In genomic region chrX:54043084-54043483, GRCh38 we compare ENCODE assay signal across 8 cellular contexts. TPM values are rescaled to one million over a fixed set of nuclear protein-coding genes. Genes with fewer than 3 reads are reported as not detected.
DNase-seq lines count a peak whose midpoint lies in the region; TF ChIP-seq lines count a peak whose summit lies in the region.

No MANE protein-coding gene starts in this region.

- no peak for DNase-seq in activated CD4-positive, alpha-beta T cell treated with anti-CD3 and anti-CD28 coated beads, Interleukin-2, amount 10 ng/mL, durations not matched to agents 7 days and 5 days
- DNase-seq in activated CD4-positive, alpha-beta T cell treated with anti-CD3 and anti-CD28 coated beads for 1 hour, result no peak
- DNase-seq in adipocyte (ENCODE audit: low read depth) (peak; percentile 19), dedifferentiated amniotic fluid mesenchymal stem cell (ENCODE audit: extremely low spot score) (no peak), GM20000 (ENCODE audit: low spot score) (no peak), NK-92 (lab: John Stamatoyannopoulos, UW; ENCODE audit: unreplicated experiment) (no peak)

- H3K9ac ChIP-seq in adipocyte (ENCODE audit: low read length) (peak overlapping the region; percentile 93), liver (ENCODE audit: low read depth in 1 of 2, low read length in 2 of 2) (peak overlapping the region; percentile 88 to 92)

- H3K36me3 ChIP-seq in adipocyte (ENCODE audit: control insufficient read depth, insufficient read depth, low read length, severe bottlenecking) (peaks cover 11% of the 10 kb centered on the region), liver (ENCODE audit: control insufficient read depth in 4 of 4, insufficient read depth in 3 of 4, low read depth in 1 of 4, low read length in 3 of 4) (peaks cover 3 to 12% (median 7%) of the 10 kb centered on the region in 4 donors), thymus (ENCODE audit: control insufficient read depth, insufficient read depth) (peaks cover 5% of the 10 kb centered on the region)

- peaks cover 20% of the 10 kb centered on the region for H3K4me1 Mint-ChIP-seq in activated CD4-positive, alpha-beta T cell treated with anti-CD3 and anti-CD28 coated beads, Interleukin-2, amount 10 ng/mL, durations not matched to agents 7 days and 5 days

- CTCF ChIA-PET in activated CD4-positive, alpha-beta T cell treated with anti-CD3 and anti-CD28 coated beads, Interleukin-2, amount 10 ng/mL, durations not matched to agents 7 days and 5 days (lab: Charles Lee), result interaction anchor here (0.6 to 1.4 kb wide), 5 partner anchors 12 to 151 kb away, joined by 3 to 5 read pairs (median 4); no protein-coding TSS in a partner anchor

- TF ChIP-seq CTCF in liver (IDR thresholded peaks at IDR 0.05; ENCODE audit: low read depth, low read length, missing input control) (no peak), GM20000 (IDR thresholded peaks at IDR 0.05; ENCODE audit: extremely low read depth, missing control alignments) (no peak)

- H3K36me3 Mint-ChIP-seq in activated CD4-positive, alpha-beta T cell treated with anti-CD3 and anti-CD28 coated beads, Interleukin-2, amount 10 ng/mL, durations not matched to agents 7 days and 5 days (ENCODE audit: low read depth), result peaks cover 12% of the 10 kb centered on the region

- peak overlapping the region; percentile 96 for H3K4me3 Mint-ChIP-seq in activated CD4-positive, alpha-beta T cell treated with anti-CD3 and anti-CD28 coated beads, Interleukin-2, amount 10 ng/mL, durations not matched to agents 7 days and 5 days

- no peak for TF ChIP-seq RAD21 in liver (IDR thresholded peaks at IDR 0.05)

- H3K27me3 Mint-ChIP-seq in activated CD4-positive, alpha-beta T cell treated with anti-CD3 and anti-CD28 coated beads, Interleukin-2, amount 10 ng/mL, durations not matched to agents 7 days and 5 days, result no peaks in the 10 kb centered on the region

- H3K27me3 ChIP-seq in adipocyte (replicated peaks; ENCODE audit: control insufficient read depth, insufficient read depth, low read length), result peaks cover 4% of the 10 kb centered on the region
- no peaks in the 10 kb centered on the region for H3K27me3 ChIP-seq in liver (ENCODE audit: control insufficient read depth in 4 of 4, insufficient read depth in 4 of 4, low read length in 3 of 4)
- no peaks in the 10 kb centered on the region for H3K27me3 ChIP-seq in thymus (ENCODE audit: control insufficient read depth, insufficient read depth)

- peak overlapping the region; percentile 87 for H3K4me3 ChIP-seq in adipocyte (ENCODE audit: low read length)
- peak overlapping the region; percentile 75 to 94 (median 89) for H3K4me3 ChIP-seq in liver (ENCODE audit: low read depth in 1 of 3, low read length in 3 of 3)
- peak overlapping the region; percentile 79 for H3K4me3 ChIP-seq in thymus (ENCODE audit: low read length)

- no peaks in the 10 kb centered on the region for H3K9me3 ChIP-seq in adipocyte (ENCODE audit: control insufficient read depth, low read length)
- H3K9me3 ChIP-seq in liver (ENCODE audit: control insufficient read depth in 4 of 4, low read length in 3 of 4), result no peaks in the 10 kb centered on the region
- no peaks in the 10 kb centered on the region for H3K9me3 ChIP-seq in thymus (ENCODE audit: control insufficient read depth)

- H3K4me1 ChIP-seq in adipocyte (ENCODE audit: control insufficient read depth, insufficient read depth, low read length), result peaks cover 3% of the 10 kb centered on the region
- H3K4me1 ChIP-seq in liver (ENCODE audit: control insufficient read depth in 4 of 4, insufficient read depth in 4 of 4, low read length in 3 of 4), result peaks cover 3 to 11% (median 8%) of the 10 kb centered on the region in 4 donors
- peaks cover 3% of the 10 kb centered on the region for H3K4me1 ChIP-seq in thymus (ENCODE audit: control insufficient read depth, insufficient read depth, low read length)

- no peaks in the 10 kb centered on the region for H3K9me3 Mint-ChIP-seq in activated CD4-positive, alpha-beta T cell treated with anti-CD3 and anti-CD28 coated beads, Interleukin-2, amount 10 ng/mL, durations not matched to agents 7 days and 5 days

- H3K27ac ChIP-seq in liver (ENCODE audit: low read depth in 1 of 2, low read length in 2 of 2) (peak overlapping the region; percentile 92 to 97), thymus (ENCODE audit: low read depth) (no peak overlapping the region)

- H3K27ac Mint-ChIP-seq in activated CD4-positive, alpha-beta T cell treated with anti-CD3 and anti-CD28 coated beads, Interleukin-2, amount 10 ng/mL, durations not matched to agents 7 days and 5 days, result peak overlapping the region; percentile 97

- POLR2A ChIA-PET in activated CD4-positive, alpha-beta T cell treated with anti-CD3 and anti-CD28 coated beads, Interleukin-2, amount 10 ng/mL, durations not matched to agents 7 days and 5 days (lab: Charles Lee), result no interaction called here

- WGBS in liver, result under 1% methylated on average over 9 of the region's 9 CpGs
- under 1% methylated on average over 9 of the region's 9 CpGs for WGBS in thymus

TF ChIP-seq in liver, 16 proteins besides CTCF, POLR2A, EP300 and RAD21:
- TF ChIP-seq REST (IDR thresholded peaks at IDR 0.05) (no peak), YY1 (IDR thresholded peaks at IDR 0.05) (no peak), HNF4G (IDR thresholded peaks at IDR 0.05) (no peak), TAF1 (conservative IDR thresholded peaks at IDR 0.05) (no peak), NR2F2 (IDR thresholded peaks at IDR 0.05) (no peak), EGR1 (IDR thresholded peaks at IDR 0.05; ENCODE audit: low read depth in 2 of 2) (no peak), SP1 (IDR thresholded peaks at IDR 0.05) (no peak), GABPA (IDR thresholded peaks at IDR 0.05 in 1 of 2, conservative IDR thresholded peaks at IDR 0.05 in 1 of 2) (no peak), JUND (IDR thresholded peaks at IDR 0.05) (no peak), RXRA (IDR thresholded peaks at IDR 0.05) (no peak), ATF3 (IDR thresholded peaks at IDR 0.05) (no peak), ZBTB33 (IDR thresholded peaks at IDR 0.05) (no peak), HNF4A (conservative IDR thresholded peaks at IDR 0.05) (no peak), FOXA1 (IDR thresholded peaks at IDR 0.05) (no peak), FOXA2 (IDR thresholded peaks at IDR 0.05) (no peak), MAX (IDR thresholded peaks at IDR 0.05) (no peak)
TF ChIP-seq in liver: peak in this region for 0.

RNA-seq across cellular contexts. Expression of gene PHF8, which starts 1.2 kb away (rescaled TPM):
- total RNA-seq in activated CD4-positive, alpha-beta T cell treated with anti-CD3 and anti-CD28 coated beads, Interleukin-2, amount 10 ng/mL, durations not matched to agents 7 days and 5 days, result 10 to 100 TPM; 39.6 to 41.3 TPM
- total RNA-seq in liver, result 10 to 100 TPM; 15.7 to 59.7 TPM
- 10 to 100 TPM; 12.3 to 16.6 TPM for polyA plus RNA-seq in liver
- polyA plus RNA-seq in thymus, result 14.0 TPM
